22 cellular contexts compared by ENCODE assay signal in the genomic region with DNA sequence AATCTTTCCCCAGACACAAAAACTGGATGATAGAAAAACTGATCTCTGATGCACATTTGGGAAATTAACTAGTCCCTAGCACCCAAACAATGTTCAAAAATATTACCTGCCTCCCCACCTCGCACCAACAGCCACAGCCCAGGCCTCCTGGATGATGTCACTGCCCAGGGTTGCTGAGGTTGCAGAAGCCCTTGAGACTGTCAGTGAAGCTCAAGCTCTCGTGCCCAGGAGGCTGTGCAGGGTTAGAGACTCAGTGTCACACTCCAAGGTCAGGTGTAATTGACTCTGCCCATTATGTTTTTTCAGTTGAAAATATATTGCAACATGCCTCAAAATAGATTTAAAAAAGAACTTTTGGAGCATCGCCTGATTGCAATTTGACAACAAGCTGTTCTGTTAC.
"Had no signal": no experiment of that assay in that cellular context is flagged by ENCODE, and none has a peak within 500 bp of the region (broad histone marks: within the 10 kb centered on the region; RNA-seq: fewer than 3 reads in every experiment).

No MANE protein-coding gene starts in this region.

- ATAC-seq: HepG2, Panc1, PC-3, Right ventricle myocardium inferior had no signal

- H3K27me3 ChIP-seq: SJCRH30 had no signal

- H3K4me1 ChIP-seq: SJCRH30 had no signal

- H3K9me3 ChIP-seq: MG63, SJCRH30 had no signal

- FAIRE-seq: HepG2 had no signal

- DNase-seq: IMR-90, Karpas-422, KG1, MG63, NCI-H1092, NCI-H1436, NCI-H187, NCI-H2029 treated with DMSO at 0.1 percent for 48 hours, NCI-H2171, NCI-H226, NCI-H446, NCI-H510A, NCI-H524 treated with DMSO at 0.1 percent for 48 hours, NCI-H69, NCI-H774, PC-3, SHP77 treated with DMSO at 0.1 percent for 48 hours, SJCRH30 had no signal

- H3K4me3 ChIP-seq: MG63, SJCRH30, SK-N-MC had no signal

- H3K27ac ChIP-seq: SJCRH30, SK-N-MC had no signal
